ENCODE assay signal across 10 cellular contexts in the genomic region with DNA sequence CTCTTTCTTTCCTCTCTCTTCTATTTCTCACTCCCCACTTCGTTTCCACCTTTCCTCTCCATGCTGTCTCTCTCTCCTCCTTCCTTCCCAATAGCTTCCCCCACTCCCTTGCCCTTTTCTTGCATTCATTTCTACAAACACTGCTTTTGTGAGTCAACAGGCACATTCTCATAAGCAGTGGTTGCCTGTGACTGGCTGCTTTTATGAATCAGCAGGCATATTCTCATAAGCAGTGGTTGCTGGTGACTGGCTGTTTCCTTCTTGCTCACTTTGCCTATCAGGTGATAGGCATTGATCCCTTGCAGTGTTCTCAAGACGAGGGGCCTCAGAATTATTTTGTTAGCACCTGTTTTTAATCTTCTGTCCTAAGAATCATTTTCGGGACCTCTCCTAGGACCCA.
A peak's percentile ranks its signal among the peaks of the same experiment; 100 is the strongest.
DNase-seq lines count a peak whose midpoint lies in the region; ATAC-seq and TF ChIP-seq lines count a peak whose summit lies in the region.
"Had no signal": no experiment of that assay in that cellular context is flagged by ENCODE, and none has a peak within 500 bp of the region (broad histone marks: within the 10 kb centered on the region; RNA-seq: fewer than 3 reads in every experiment).

No MANE protein-coding gene starts in this region.

- H2BK15ac ChIP-seq in mesenchymal stem cell (ENCODE audit: low read depth, poor library complexity, severe bottlenecking): no peak overlapping the region

- H3K4me2 ChIP-seq in mesenchymal stem cell (ENCODE audit: low read length, poor library complexity, severe bottlenecking): no peak overlapping the region

- H2BK120ac ChIP-seq in mesenchymal stem cell (ENCODE audit: low read depth, low read length): no peak overlapping the region

- H2BK12ac ChIP-seq in mesenchymal stem cell (ENCODE audit: low read length in 2 of 2): peak overlapping the region in 1 of 2 experiments; percentile 21

- WGBS in mesenchymal stem cell: 81% methylated on average over 3 of the region's 3 CpGs

- H3K14ac ChIP-seq in mesenchymal stem cell (ENCODE audit: low read length in 2 of 2): no peak overlapping the region

- H3K4me1 ChIP-seq in HEK293 (ENCODE audit: control insufficient read depth, insufficient read depth, low read length) (peaks cover 10% of the 10 kb centered on the region), mesenchymal stem cell (ENCODE audit: control insufficient read depth, insufficient read depth, low read depth, low read length) (no peaks in the 10 kb centered on the region)

- H4K91ac ChIP-seq in mesenchymal stem cell (ENCODE audit: low read length): no peak overlapping the region

- DNase-seq in Caki2 (ENCODE audit: low read depth) (peak; percentile 6), amniotic stem cell (lab: John Stamatoyannopoulos, UW) (peak; percentile 15), mesenchymal stem cell (peak; percentile 64), NCI-H2196 (lab: John Stamatoyannopoulos, UW; ENCODE audit: unreplicated experiment) (no peak)
- DNase-seq in stimulated activated naive CD4-positive, alpha-beta T cell treated with Interleukin-2 at 50 U/mL for 16 hours (lab: John Stamatoyannopoulos, UW): no peak
- DNase-seq: DMS79 treated with DMSO at 0.1 percent for 48 hours, naive B cell had no signal

- no peak overlapping the region for H2AK5ac ChIP-seq in mesenchymal stem cell (ENCODE audit: low read length, severe bottlenecking)

- no peak overlapping the region for H3K18ac ChIP-seq in mesenchymal stem cell (ENCODE audit: low read depth in 1 of 2, low read length in 2 of 2)

- no peak overlapping the region for H4K8ac ChIP-seq in mesenchymal stem cell (ENCODE audit: low read length)

- H3K4me3 ChIP-seq in HEK293 (ENCODE audit: low read depth, low read length) (no peak overlapping the region), mesenchymal stem cell (ENCODE audit: insufficient read depth in 1 of 2, low read depth in 1 of 2, low read length in 2 of 2) (no peak overlapping the region)

- peaks cover 0 to 4% of the 10 kb centered on the region in 2 experiments for H3K27me3 ChIP-seq in mesenchymal stem cell (ENCODE audit: control insufficient read depth in 1 of 2, insufficient read depth in 1 of 2, low read length in 2 of 2)

- H3K27ac ChIP-seq in HEK293 (ENCODE audit: extremely low read depth, low read depth, low read length): no peak overlapping the region
- H3K27ac ChIP-seq in mesenchymal stem cell (ENCODE audit: low read length, poor library complexity, severe bottlenecking): no peak overlapping the region

- H2AFZ ChIP-seq in mesenchymal stem cell (ENCODE audit: low read depth, low read length): no peak overlapping the region

- H3K36me3 ChIP-seq in HEK293 (ENCODE audit: control insufficient read depth in 2 of 2, insufficient read depth in 1 of 2, low read length in 2 of 2): no peaks in the 10 kb centered on the region
- no peaks in the 10 kb centered on the region for H3K36me3 ChIP-seq in mesenchymal stem cell (ENCODE audit: control insufficient read depth in 1 of 2, insufficient read depth in 2 of 2, low read depth in 1 of 2, low read length in 2 of 2)

- ATAC-seq in GM18867 (IDR thresholded peaks at IDR 0.05; ENCODE audit: unreplicated experiment) (no peak), HG02759 (IDR thresholded peaks at IDR 0.05; ENCODE audit: unreplicated experiment) (no peak)

- in situ Hi-C loops in Caki2 (cut with HindIII; ENCODE audit: low pct_unique_long_range_greater_than_20kb, low sequenced_read_pairs): no loop called here

- no peak overlapping the region for H3K23ac ChIP-seq in mesenchymal stem cell (ENCODE audit: low read length in 2 of 2)

- no peaks in the 10 kb centered on the region for H3K79me1 ChIP-seq in mesenchymal stem cell (replicated peaks; ENCODE audit: low read length, poor library complexity, severe bottlenecking)

- H3K4ac ChIP-seq in mesenchymal stem cell (ENCODE audit: low read depth in 1 of 2, low read length in 2 of 2): no peak overlapping the region

- no peak overlapping the region for H2BK5ac ChIP-seq in mesenchymal stem cell (ENCODE audit: low read depth, low read length, poor library complexity, severe bottlenecking)

- H3K9ac ChIP-seq in mesenchymal stem cell (ENCODE audit: low read length): peak overlapping the region; percentile 19

- no peak for TF ChIP-seq CTCF in HEK293 (tag by site-specific recombination; IDR thresholded peaks at IDR 0.05)

- H3K9me3 ChIP-seq in HEK293 (ENCODE audit: control insufficient read depth, insufficient read depth, low read depth, low read length) (no peaks in the 10 kb centered on the region), mesenchymal stem cell (ENCODE audit: control insufficient read depth, low read length) (no peaks in the 10 kb centered on the region)

- CTCF ChIA-PET in HEK293 (lab: Yijun Ruan, JAX): interaction anchor here (0.5 to 0.6 kb wide), 2 partner anchors 31 to 1142 kb away, joined by 3 read pairs; no protein-coding TSS in a partner anchor

- POLR2A ChIA-PET in HEK293 (lab: Yijun Ruan, JAX): no interaction called here

TF ChIP-seq in HEK293, 187 proteins besides CTCF, POLR2A, EP300 and RAD21:
- TF ChIP-seq ZNF366 (tag by site-specific recombination; conservative IDR thresholded peaks at IDR 0.05) (peak; percentile 41; the same call in 1 of the 2 replicates), SCRT2 (tag by site-specific recombination; IDR thresholded peaks at IDR 0.05) (peak; percentile 33; the same call in 1 of the 2 replicates), ZNF707 (tag by site-specific recombination; IDR thresholded peaks at IDR 0.05) (no peak)

Comparison
In these comparisons a context has a peak if more than half of its experiments do, and no peak if none do; other contexts are left out.
1. DNase-seq: peak in Caki2 (single experiment), amniotic stem cell (single experiment) and mesenchymal stem cell (single experiment); none in NCI-H2196 (single experiment) and stimulated activated naive CD4-positive, alpha-beta T cell treated with Interleukin-2 at 50 U/mL for 16 hours (single experiment).